9 cellular contexts compared by ENCODE assay signal in genomic region chr6:56540232-56540631, GRCh38.
A peak's percentile ranks its signal among the peaks of the same experiment; 100 is the strongest.
DNase-seq lines count a peak whose midpoint lies in the region; ATAC-seq, FAIRE-seq and TF ChIP-seq lines count a peak whose summit lies in the region.
"Had no signal": no experiment of that assay in that cellular context is flagged by ENCODE, and none has a peak within 500 bp of the region (broad histone marks: within the 10 kb centered on the region; RNA-seq: fewer than 3 reads in every experiment).

No MANE protein-coding gene starts in this region.

- H3K27ac ChIP-seq in Panc1 (ENCODE audit: low read length) (peak overlapping the region; percentile 96), fibroblast of lung (ENCODE audit: insufficient read depth, low read length) (peak overlapping the region; percentile 91), skin epidermis (peak overlapping the region in 15 of 21 experiments; percentile 53 to 91 (median 85))

- H3K9me3 Mint-ChIP-seq in activated naive CD8-positive, alpha-beta T cell treated with anti-CD3 and anti-CD28 coated beads, Interleukin-2, amount 50 U/mL, for 24 hours: no peaks in the 10 kb centered on the region
- H3K9me3 Mint-ChIP-seq: activated naive CD8-positive, alpha-beta T cell treated with anti-CD3 and anti-CD28 coated beads, Interleukin-2, amount 10 ng/mL, durations not matched to agents 7 days and 5 days had no signal

- H3K4me1 Mint-ChIP-seq in activated naive CD8-positive, alpha-beta T cell treated with anti-CD3 and anti-CD28 coated beads, Interleukin-2, amount 50 U/mL, for 24 hours: no peaks in the 10 kb centered on the region
- H3K4me1 Mint-ChIP-seq: activated naive CD8-positive, alpha-beta T cell treated with anti-CD3 and anti-CD28 coated beads, Interleukin-2, amount 10 ng/mL, durations not matched to agents 7 days and 5 days had no signal

- H4K20me1 ChIP-seq in fibroblast of lung (ENCODE audit: control insufficient read depth, extremely low read depth, insufficient read depth, low read length): no peaks in the 10 kb centered on the region

- peak; percentile 60 for FAIRE-seq in H54 (lab: Jason Lieb, UNC)

- no peak for TF ChIP-seq POLR2A in H54 (IDR thresholded peaks at IDR 0.05; ENCODE audit: low read depth, low read length)

- no peaks in the 10 kb centered on the region for H3K27me3 Mint-ChIP-seq in activated naive CD8-positive, alpha-beta T cell treated with anti-CD3 and anti-CD28 coated beads, Interleukin-2, amount 50 U/mL, for 24 hours

- no peak overlapping the region for H2AFZ ChIP-seq in fibroblast of lung (ENCODE audit: low read length)

- H3K79me2 ChIP-seq in fibroblast of lung (ENCODE audit: control insufficient read depth, insufficient read depth, low read length): peaks cover 60% of the 10 kb centered on the region

- DNase-seq in H54 (ENCODE audit: insufficient read length, low spot score): no peak
- DNase-seq in Panc1 (ENCODE audit: low read depth, low spot score): no peak
- DNase-seq in fibroblast of lung (ENCODE audit: low read depth in 2 of 2): no peak
- no peak for DNase-seq in activated naive CD8-positive, alpha-beta T cell treated with anti-CD3 and anti-CD28 coated beads, Interleukin-2, amount 50 U/mL, for 24 hours
- no peak for DNase-seq in middle frontal gyrus (ENCODE audit: extremely low spot score, low spot score)
- DNase-seq: activated naive CD8-positive, alpha-beta T cell treated with anti-CD3 and anti-CD28 coated beads, Interleukin-2, amount 10 ng/mL, durations not matched to agents 7 days and 5 days had no signal

- H3K27me3 ChIP-seq in Panc1 (ENCODE audit: control insufficient read depth, insufficient read depth, low read length) (no peaks in the 10 kb centered on the region), fibroblast of lung (ENCODE audit: control insufficient read depth, insufficient read depth, low read length) (no peaks in the 10 kb centered on the region)

- TF ChIP-seq CTCF in Panc1 (IDR thresholded peaks at IDR 0.05): no peak
- no peak for TF ChIP-seq CTCF in fibroblast of lung (conservative IDR thresholded peaks at IDR 0.05 in 1 of 2, IDR thresholded peaks at IDR 0.05 in 1 of 2; ENCODE audit: low read depth in 1 of 2, low read length in 2 of 2)

- in situ Hi-C loops in Panc1 (cut with HindIII; ENCODE audit: low pct_unique_long_range_greater_than_20kb, low sequenced_read_pairs): no loop called here

- no peak overlapping the region for H3K9ac ChIP-seq in fibroblast of lung (ENCODE audit: insufficient read depth, low read length)

- H3K27ac Mint-ChIP-seq in activated naive CD8-positive, alpha-beta T cell treated with anti-CD3 and anti-CD28 coated beads, Interleukin-2, amount 50 U/mL, for 24 hours: no peak overlapping the region
- H3K27ac Mint-ChIP-seq: activated naive CD8-positive, alpha-beta T cell treated with anti-CD3 and anti-CD28 coated beads, Interleukin-2, amount 10 ng/mL, durations not matched to agents 7 days and 5 days had no signal

- intact Hi-C loops in Panc1 (cut with micrococcal nuclease; ENCODE audit: unreplicated experiment): no loop called here

- H3K36me3 ChIP-seq in Panc1 (ENCODE audit: control insufficient read depth, insufficient read depth, low read length) (peaks cover 13% of the 10 kb centered on the region; the same call in 1 of the 2 replicates), fibroblast of lung (ENCODE audit: control insufficient read depth, insufficient read depth, low read length) (peaks cover 2% of the 10 kb centered on the region)

- H3K4me2 ChIP-seq in fibroblast of lung (ENCODE audit: extremely low read depth, insufficient read depth, low read length): peak overlapping the region; percentile 92

- H3K4me1 ChIP-seq in Panc1 (ENCODE audit: control insufficient read depth, insufficient read depth, low read length) (peaks cover 37% of the 10 kb centered on the region), fibroblast of lung (ENCODE audit: control insufficient read depth, extremely low read depth, insufficient read depth, low read length) (peaks cover 3% of the 10 kb centered on the region)

- H3K4me3 Mint-ChIP-seq in activated naive CD8-positive, alpha-beta T cell treated with anti-CD3 and anti-CD28 coated beads, Interleukin-2, amount 50 U/mL, for 24 hours: no peak overlapping the region
- H3K4me3 Mint-ChIP-seq: activated naive CD8-positive, alpha-beta T cell treated with anti-CD3 and anti-CD28 coated beads, Interleukin-2, amount 10 ng/mL, durations not matched to agents 7 days and 5 days had no signal

- H3K4me3 ChIP-seq in Panc1 (ENCODE audit: low read depth in 2 of 2, low read length in 2 of 2) (peak overlapping the region; percentile 57 to 78), fibroblast of lung (replicated peaks in 1 of 4; ENCODE audit: control extremely low read depth in 1 of 4, insufficient read depth in 1 of 4, low read depth in 3 of 4, low read length in 4 of 4) (peak overlapping the region; percentile 61 to 81 (median 69)), skin epidermis (peak overlapping the region in 4 of 7 experiments; percentile 43 to 61 (median 45))

- no TSS peak for BruUV-seq in Panc1 (replicated peaks; lab: Mats Ljungman, UMichigan)

- H3K36me3 Mint-ChIP-seq in activated naive CD8-positive, alpha-beta T cell treated with anti-CD3 and anti-CD28 coated beads, Interleukin-2, amount 50 U/mL, for 24 hours (ENCODE audit: low read depth): no peaks in the 10 kb centered on the region
- H3K36me3 Mint-ChIP-seq: activated naive CD8-positive, alpha-beta T cell treated with anti-CD3 and anti-CD28 coated beads, Interleukin-2, amount 10 ng/mL, durations not matched to agents 7 days and 5 days had no signal

- no peak for ATAC-seq in Panc1
- no peak for ATAC-seq in HG03521 (IDR thresholded peaks at IDR 0.05; ENCODE audit: unreplicated experiment)
- no peak for ATAC-seq in HG03280 (IDR thresholded peaks at IDR 0.05; ENCODE audit: unreplicated experiment)
- ATAC-seq in activated naive CD8-positive, alpha-beta T cell treated with anti-CD3 and anti-CD28 coated beads, Interleukin-2, amount 50 U/mL, for 24 hours: no peak

- no peaks in the 10 kb centered on the region for H3K9me3 ChIP-seq in Panc1 (ENCODE audit: control insufficient read depth, insufficient read depth, low read depth, low read length)
- no peaks in the 10 kb centered on the region for H3K9me3 ChIP-seq in fibroblast of lung (ENCODE audit: control insufficient read depth, insufficient read depth, low read depth, low read length)

- CTCF ChIA-PET in Panc1 (lab: Charles Lee): interaction anchor here (1.2 kb wide), 1 partner anchor 170 kb away, joined by 3 read pairs; no protein-coding TSS in a partner anchor

- POLR2A ChIA-PET in Panc1 (lab: Charles Lee): no interaction called here
